8 cellular contexts compared by ENCODE assay signal in the genomic region with DNA sequence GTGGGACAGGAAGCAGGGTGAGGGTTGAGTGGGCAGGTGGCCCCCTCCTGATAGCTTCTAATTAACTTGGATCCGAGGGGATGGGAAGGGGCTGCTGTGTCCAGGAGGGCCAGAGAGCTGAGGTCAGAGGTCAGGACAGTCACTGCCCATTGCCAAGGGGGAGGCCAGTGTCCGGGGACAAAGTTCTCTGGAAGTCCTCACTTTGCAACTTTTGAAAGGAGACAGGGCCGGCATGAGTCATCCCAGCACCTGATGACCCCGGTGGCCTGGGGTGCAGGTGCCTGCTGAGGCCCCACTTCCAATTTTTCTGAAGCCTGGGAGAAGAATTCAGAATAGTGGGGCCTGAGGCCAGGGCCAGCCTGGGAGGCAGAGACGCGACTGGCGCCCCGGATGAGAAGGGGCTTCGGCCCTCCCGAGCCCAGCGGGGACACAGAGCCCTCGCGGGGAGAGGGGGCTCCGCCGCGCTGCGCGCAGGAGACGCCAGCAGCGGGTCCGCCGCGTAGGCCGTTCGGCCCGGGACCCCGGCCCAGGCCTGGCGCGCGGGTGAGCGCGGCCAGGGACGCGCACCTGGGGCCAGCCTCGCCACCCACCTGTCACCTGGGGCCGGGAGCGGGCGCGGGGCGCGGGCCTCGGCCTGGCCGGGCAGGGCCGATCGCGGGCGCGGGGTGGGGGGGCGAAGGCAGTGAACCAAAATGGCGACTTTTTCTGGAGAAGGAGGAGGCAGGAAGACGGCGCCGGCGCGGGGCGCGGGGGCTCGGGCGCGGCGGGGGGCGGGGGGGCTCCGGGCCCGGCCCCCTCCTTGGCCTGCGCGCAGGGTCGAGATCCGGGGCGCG. TPM values are rescaled to one million over a fixed set of nuclear protein-coding genes. Genes with fewer than 3 reads are reported as not detected.
DNase-seq lines count a peak whose midpoint lies in the region; ATAC-seq, FAIRE-seq and TF ChIP-seq lines count a peak whose summit lies in the region.

No MANE protein-coding gene starts in this region.

- peaks cover 31% of the 10 kb centered on the region for H3K4me1 Mint-ChIP-seq in stimulated activated memory B cell treated with anti-CD40 and anti-IgM and Interleukin-4, amounts not matched to agents 10 μg/mL and 1 μg/mL and 100 μg/mL, for 72 hours

- H3K4me3 ChIP-seq in NB4 (ENCODE audit: low read depth, low read length) (peak overlapping the region; percentile 52), astrocyte of the spinal cord (ENCODE audit: low read depth, low read length) (peak overlapping the region; percentile 58), kidney (ENCODE audit: low read length in 2 of 2) (peak overlapping the region; percentile 52 to 70)

- peak overlapping the region; percentile 60 to 89 for H3K9ac ChIP-seq in kidney (ENCODE audit: low read length in 2 of 2)

- peak overlapping the region; percentile 9 to 45 for H3K27ac ChIP-seq in kidney (ENCODE audit: low read depth in 2 of 2, low read length in 2 of 2)

- DNase-seq in D341Med (ENCODE audit: low spot score) (peak; percentile 77), NB4 (ENCODE audit: low read depth) (peak; percentile 39), astrocyte of the spinal cord (ENCODE audit: low read depth, low spot score) (no peak), kidney (peak; percentile 81), NCI-H524 (lab: John Stamatoyannopoulos, UW) (no peak), NCI-H2081 treated with DMSO at 0.1 percent for 48 hours (lab: John Stamatoyannopoulos, UW) (no peak)

- no peaks in the 10 kb centered on the region for H3K9me3 ChIP-seq in kidney (ENCODE audit: control insufficient read depth in 1 of 2, low read length in 2 of 2)

- intact Hi-C loops in kidney (cut with DNase I): no loop called here

- H3K9me3 Mint-ChIP-seq in stimulated activated memory B cell treated with anti-CD40 and anti-IgM and Interleukin-4, amounts not matched to agents 10 μg/mL and 1 μg/mL and 100 μg/mL, for 72 hours: peaks cover 5% of the 10 kb centered on the region

- no peak for FAIRE-seq in kidney (lab: Jason Lieb, UNC)

- H3K36me3 Mint-ChIP-seq in stimulated activated memory B cell treated with anti-CD40 and anti-IgM and Interleukin-4, amounts not matched to agents 10 μg/mL and 1 μg/mL and 100 μg/mL, for 72 hours: peaks cover 17% of the 10 kb centered on the region

- H3K27ac Mint-ChIP-seq in stimulated activated memory B cell treated with anti-CD40 and anti-IgM and Interleukin-4, amounts not matched to agents 10 μg/mL and 1 μg/mL and 100 μg/mL, for 72 hours: peak overlapping the region; percentile 77

- TF ChIP-seq CTCF in NB4 (IDR thresholded peaks at IDR 0.05; ENCODE audit: low read depth, low read length): no peak
- no peak for TF ChIP-seq CTCF in astrocyte of the spinal cord (IDR thresholded peaks at IDR 0.05; ENCODE audit: low read depth, low read length)
- TF ChIP-seq CTCF in kidney (IDR thresholded peaks at IDR 0.05; ENCODE audit: borderline replicate concordance, extremely low read depth, insufficient read depth): no peak

- peaks cover 4 to 14% of the 10 kb centered on the region in 2 donors for H3K4me1 ChIP-seq in kidney (ENCODE audit: control insufficient read depth in 1 of 2, insufficient read depth in 1 of 2, low read depth in 1 of 2, low read length in 2 of 2)

- H3K4me3 Mint-ChIP-seq in stimulated activated memory B cell treated with anti-CD40 and anti-IgM and Interleukin-4, amounts not matched to agents 10 μg/mL and 1 μg/mL and 100 μg/mL, for 72 hours: peak overlapping the region; percentile 83

- TF ChIP-seq POLR2A in NB4 (IDR thresholded peaks at IDR 0.05; ENCODE audit: extremely low read depth, insufficient read length): no peak

- peaks cover 6 to 10% of the 10 kb centered on the region in 2 donors for H3K36me3 ChIP-seq in kidney (ENCODE audit: control insufficient read depth in 1 of 2, insufficient read depth in 2 of 2, low read length in 2 of 2)

- ATAC-seq in stimulated activated memory B cell treated with anti-CD40 and anti-IgM and Interleukin-4, amounts not matched to agents 10 μg/mL and 1 μg/mL and 100 μg/mL, for 72 hours: peak; percentile 48
- no peak for ATAC-seq in HG02852 (IDR thresholded peaks at IDR 0.05; ENCODE audit: unreplicated experiment)

- in situ Hi-C loops in astrocyte of the spinal cord (cut with HindIII; ENCODE audit: low sequenced_read_pairs): no loop called here

- H3K27me3 Mint-ChIP-seq in stimulated activated memory B cell treated with anti-CD40 and anti-IgM and Interleukin-4, amounts not matched to agents 10 μg/mL and 1 μg/mL and 100 μg/mL, for 72 hours: no peaks in the 10 kb centered on the region

RNA-seq across cellular contexts. Expression of a gene that starts 0.6 kb away (rescaled TPM):
- total RNA-seq in kidney: 19.2 TPM
- polyA plus RNA-seq in kidney (ENCODE audit: insufficient read depth, low read depth, low replicate concordance): 8.6 TPM

RNA-seq across cellular contexts. Expression of a gene that starts 10.3 kb away (rescaled TPM):
- total RNA-seq in kidney: 7.9 TPM
- 8.5 TPM for polyA plus RNA-seq in kidney (ENCODE audit: insufficient read depth, low read depth, low replicate concordance)

RNA-seq across cellular contexts. Expression of a gene that starts 11.8 kb away (rescaled TPM):
- total RNA-seq in kidney: 73.3 TPM
- polyA plus RNA-seq in kidney (ENCODE audit: insufficient read depth, low read depth, low replicate concordance): 51.3 TPM

RNA-seq across cellular contexts. Expression of a gene that starts 12.9 kb away (rescaled TPM):
- total RNA-seq in kidney: 39.8 TPM
- polyA plus RNA-seq in kidney (ENCODE audit: insufficient read depth, low read depth, low replicate concordance): 39.3 TPM

Comparison
In these comparisons a context has a peak if more than half of its experiments do, and no peak if none do; other contexts are left out.
1. DNase-seq: peak in D341Med (single experiment), NB4 (single experiment) and kidney (single experiment); none in astrocyte of the spinal cord (single experiment), NCI-H524 (0 of 2) and NCI-H2081 treated with DMSO at 0.1 percent for 48 hours (single experiment).
2. Peak in every context shown above with its lines, with median percentiles within 50 percentile points of each other: H3K4me3 ChIP-seq.